Comparison of ENCODE assay signal across 8 cellular contexts in the genomic region with DNA sequence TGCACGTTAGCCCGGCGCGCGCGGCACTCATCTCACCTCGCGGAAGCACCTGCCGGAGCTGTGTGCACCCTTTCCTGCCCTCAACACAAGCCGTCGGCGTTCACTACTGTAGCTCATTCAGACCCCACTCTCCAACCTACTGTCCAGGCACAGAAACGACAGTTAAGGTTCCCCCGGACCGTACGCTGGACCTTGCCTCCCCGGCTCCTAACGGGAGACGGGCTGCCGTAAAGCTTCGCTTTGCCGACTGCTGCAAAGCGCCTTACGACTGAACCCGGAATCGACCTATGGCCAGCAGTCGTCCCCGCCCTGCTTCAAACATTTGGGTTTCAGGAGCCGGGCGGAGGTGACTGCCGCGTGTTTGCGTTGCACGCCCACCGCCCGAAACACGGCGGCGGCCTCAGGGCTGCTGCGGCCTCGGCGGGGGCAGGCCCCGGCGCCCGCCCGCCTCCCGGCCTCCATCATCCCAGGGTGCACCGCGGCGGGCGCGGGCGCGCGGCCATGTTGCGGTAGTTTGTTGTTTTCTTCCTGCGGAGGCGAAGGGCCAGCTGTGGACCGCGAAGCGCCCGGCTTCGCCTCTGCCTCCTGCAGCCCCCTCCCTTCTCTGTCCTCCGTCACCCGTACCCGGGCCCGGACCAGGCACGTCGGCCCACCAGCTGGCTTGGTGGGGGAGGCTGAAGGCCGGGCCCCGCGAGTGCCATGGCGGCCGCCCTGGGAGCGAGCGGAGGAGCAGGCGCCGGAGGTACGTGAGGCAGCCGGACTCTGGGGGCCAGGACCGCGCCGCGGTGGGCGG. TPM values are rescaled to one million over a fixed set of nuclear protein-coding genes. Genes with fewer than 3 reads are reported as not detected.
A peak's percentile ranks its signal among the peaks of the same experiment; 100 is the strongest.
DNase-seq lines count a peak whose midpoint lies in the region; ATAC-seq and TF ChIP-seq lines count a peak whose summit lies in the region.

A gene with protein sequence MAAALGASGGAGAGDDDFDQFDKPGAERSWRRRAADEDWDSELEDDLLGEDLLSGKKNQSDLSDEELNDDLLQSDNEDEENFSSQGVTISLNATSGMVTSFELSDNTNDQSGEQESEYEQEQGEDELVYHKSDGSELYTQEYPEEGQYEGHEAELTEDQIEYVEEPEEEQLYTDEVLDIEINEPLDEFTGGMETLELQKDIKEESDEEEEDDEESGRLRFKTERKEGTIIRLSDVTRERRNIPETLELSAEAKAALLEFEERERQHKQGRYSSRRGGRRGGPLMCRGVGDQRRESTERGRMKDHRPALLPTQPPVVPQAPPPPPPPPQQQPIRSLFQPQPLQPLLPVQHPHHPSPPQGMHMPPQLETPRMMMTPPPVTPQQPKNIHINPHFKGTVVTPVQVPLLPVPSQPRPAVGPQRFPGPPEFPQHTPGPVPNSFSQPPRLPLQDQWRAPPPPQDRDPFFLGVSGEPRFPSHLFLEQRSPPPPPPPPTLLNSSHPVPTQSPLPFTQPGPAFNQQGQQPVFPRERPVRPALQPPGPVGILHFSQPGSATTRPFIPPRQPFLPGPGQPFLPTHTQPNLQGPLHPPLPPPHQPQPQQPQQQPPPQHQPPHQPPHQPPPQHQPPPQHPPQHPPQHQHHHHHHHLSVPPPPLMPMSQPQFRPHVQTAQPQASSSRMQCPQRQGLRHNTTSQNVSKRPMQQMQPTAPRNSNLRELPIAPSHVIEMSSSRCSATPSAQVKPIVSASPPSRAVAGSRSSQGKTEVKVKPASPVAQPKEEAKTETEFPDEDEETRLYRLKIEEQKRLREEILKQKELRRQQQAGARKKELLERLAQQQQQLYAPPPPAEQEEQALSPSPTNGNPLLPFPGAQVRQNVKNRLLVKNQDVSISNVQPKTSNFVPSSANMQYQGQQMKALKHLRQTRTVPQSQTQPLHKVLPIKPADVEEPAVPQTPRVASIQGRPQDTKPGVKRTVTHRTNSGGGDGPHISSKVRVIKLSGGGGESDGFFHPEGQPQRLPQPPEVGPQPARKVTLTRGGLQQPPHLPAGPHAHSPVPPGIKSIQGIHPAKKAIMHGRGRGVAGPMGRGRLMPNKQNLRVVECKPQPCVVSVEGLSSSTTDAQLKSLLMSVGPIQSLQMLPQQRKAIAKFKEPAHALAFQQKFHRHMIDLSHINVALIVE (plus strand): TSS at position 484 of the 793 bp plus-strand sequence. CDS start 216 bp downstream, at position 700.

- intact Hi-C loops in Panc1 (cut with micrococcal nuclease; ENCODE audit: unreplicated experiment), result no loop called here
- intact Hi-C loops in esophagus muscularis mucosa (cut with DNase I), result loop anchor here (10.0 kb wide), 1 partner anchor 1000 kb away; the partner anchor contains the start of gene RNF32

- POLR2A ChIA-PET in Panc1 (lab: Charles Lee), result no interaction called here

- CTCF ChIA-PET in Panc1 (lab: Charles Lee), result no interaction called here

- TF ChIP-seq CTCF in Panc1 (IDR thresholded peaks at IDR 0.05) (no peak), esophagus muscularis mucosa (IDR thresholded peaks at IDR 0.05) (peak in 1 of 3 experiments; percentile 25)

- no peak for TF ChIP-seq RAD21 in Ishikawa (IDR thresholded peaks at IDR 0.05; ENCODE audit: low read depth)

- H3K27me3 Mint-ChIP-seq in activated T-cell treated with anti-CD3 and anti-CD28 coated beads, Interleukin-2, amount 50 U/mL, for 4 hours (ENCODE audit: low read depth), result no peaks in the 10 kb centered on the region

- under 1% methylated on average over 40 of the region's 85 CpGs for WGBS in esophagus muscularis mucosa

- peaks cover 3% of the 10 kb centered on the region for H3K36me3 ChIP-seq in Panc1 (ENCODE audit: control insufficient read depth, insufficient read depth, low read length)
- peaks cover 5 to 12% (median 9%) of the 10 kb centered on the region in 4 donors for H3K36me3 ChIP-seq in esophagus muscularis mucosa
- H3K36me3 ChIP-seq in muscle layer of duodenum (ENCODE audit: control insufficient read depth in 1 of 2, insufficient read depth in 2 of 2, low read length in 2 of 2), result peaks cover 9 to 34% of the 10 kb centered on the region in 2 donors

- TF ChIP-seq EP300 in Ishikawa (IDR thresholded peaks at IDR 0.05; ENCODE audit: borderline replicate concordance) (no peak; the same call in 1 of the 2 replicates), esophagus muscularis mucosa (IDR thresholded peaks at IDR 0.05) (no peak)

- peak; percentile 53 for TF ChIP-seq POLR2A in esophagus muscularis mucosa (IDR thresholded peaks at IDR 0.05; ENCODE audit: low read depth)

- ATAC-seq in GM21619 (IDR thresholded peaks at IDR 0.05; ENCODE audit: unreplicated experiment) (peak; percentile 72), Panc1 (peak; percentile 95)
- peak; percentile 91 to 93 for ATAC-seq in activated T-cell treated with anti-CD3 and anti-CD28 coated beads, Interleukin-2, amount 50 U/mL, for 4 hours

- H3K4me3 ChIP-seq in Panc1 (ENCODE audit: low read depth in 2 of 2, low read length in 2 of 2) (peak within 1 kb of the TSS; percentile 87 to 99), esophagus muscularis mucosa (peak within 1 kb of the TSS; percentile 77 to 99 (median 84)), muscle layer of duodenum (ENCODE audit: low read depth in 1 of 2, low read length in 2 of 2) (peak within 1 kb of the TSS; percentile 93 to 99)

- DNase-seq in DMS53 (lab: John Stamatoyannopoulos, UW) (peak; percentile 93), Panc1 (ENCODE audit: low read depth, low spot score) (peak; percentile 67), esophagus muscularis mucosa (ENCODE audit: extremely low spot score) (peak; percentile 93)
- DNase-seq in activated T-cell treated with anti-CD3 and anti-CD28 coated beads, Interleukin-2, amount 50 U/mL, for 4 hours, result peak; percentile 55
- DNase-seq in stimulated activated CD8-positive, alpha-beta memory T cell treated with anti-CD3 and anti-CD28 coated beads, Interleukin-7, amount 100 ng/mL, for 24 hours (ENCODE audit: low read depth), result peak; percentile 65

- H3K4me1 ChIP-seq in Panc1 (ENCODE audit: control insufficient read depth, insufficient read depth, low read length) (peaks cover 11% of the 10 kb centered on the region; the same call in 1 of the 2 replicates), esophagus muscularis mucosa (peaks cover 20 to 33% (median 28%) of the 10 kb centered on the region in 4 donors), muscle layer of duodenum (ENCODE audit: control insufficient read depth in 1 of 2, insufficient read depth in 2 of 2, low read length in 2 of 2) (peaks cover 0 to 26% of the 10 kb centered on the region in 2 donors)

- H3K4me1 Mint-ChIP-seq in activated T-cell treated with anti-CD3 and anti-CD28 coated beads, Interleukin-2, amount 50 U/mL, for 4 hours (ENCODE audit: low read depth), result peaks cover 37% of the 10 kb centered on the region

- no peaks in the 10 kb centered on the region for H3K27me3 ChIP-seq in Panc1 (ENCODE audit: control insufficient read depth, insufficient read depth, low read length)
- no peaks in the 10 kb centered on the region for H3K27me3 ChIP-seq in esophagus muscularis mucosa
- H3K27me3 ChIP-seq in muscle layer of duodenum (ENCODE audit: low read depth, low read length), result no peaks in the 10 kb centered on the region

- BruUV-seq in Panc1 (replicated peaks; lab: Mats Ljungman, UMichigan), result no TSS peak

- peaks cover 21% of the 10 kb centered on the region for H3K9me3 ChIP-seq in Panc1 (ENCODE audit: control insufficient read depth, insufficient read depth, low read depth, low read length)
- peaks cover 0 to 13% (median 11%) of the 10 kb centered on the region in 4 donors for H3K9me3 ChIP-seq in esophagus muscularis mucosa
- H3K9me3 ChIP-seq in muscle layer of duodenum (ENCODE audit: control insufficient read depth in 1 of 2, low read length in 2 of 2), result peaks cover 4 to 6% of the 10 kb centered on the region in 2 donors

- peaks cover 63% of the 10 kb centered on the region for H3K36me3 Mint-ChIP-seq in activated T-cell treated with anti-CD3 and anti-CD28 coated beads, Interleukin-2, amount 50 U/mL, for 4 hours (ENCODE audit: insufficient read depth)

- H3K27ac ChIP-seq in Panc1 (ENCODE audit: low read length), result peak within 1 kb of the TSS; percentile 96
- peak within 1 kb of the TSS; percentile 90 to 95 (median 90) for H3K27ac ChIP-seq in esophagus muscularis mucosa (replicated peaks in 1 of 4)
- peak within 1 kb of the TSS; percentile 94 for H3K27ac ChIP-seq in muscle layer of duodenum (ENCODE audit: low read length)

- peak within 1 kb of the TSS; percentile 96 for H3K4me3 Mint-ChIP-seq in activated T-cell treated with anti-CD3 and anti-CD28 coated beads, Interleukin-2, amount 50 U/mL, for 4 hours

- peaks cover 11% of the 10 kb centered on the region for H3K9me3 Mint-ChIP-seq in activated T-cell treated with anti-CD3 and anti-CD28 coated beads, Interleukin-2, amount 50 U/mL, for 4 hours

- in situ Hi-C loops in Panc1 (cut with HindIII; ENCODE audit: low pct_unique_long_range_greater_than_20kb, low sequenced_read_pairs), result loop anchor here (5.0 kb wide), 1 partner anchor 62 kb away; no protein-coding TSS in a partner anchor

TF ChIP-seq in Ishikawa, 13 proteins besides CTCF, POLR2A, EP300 and RAD21 (continues in another document):
- TF ChIP-seq YY1 (IDR thresholded peaks at IDR 0.05; ENCODE audit: low read depth), result peak; percentile 93
- TF ChIP-seq NFIC (IDR thresholded peaks at IDR 0.05), result no peak
- TF ChIP-seq TAF1 (IDR thresholded peaks at IDR 0.05; ENCODE audit: low read depth), result peak; percentile 68; the same call in 1 of the 2 replicates
- no peak for TF ChIP-seq CEBPB (IDR thresholded peaks at IDR 0.05)
- no peak for TF ChIP-seq ZBTB7A (IDR thresholded peaks at IDR 0.05; ENCODE audit: low read depth)
- no peak for TF ChIP-seq FOXM1 (IDR thresholded peaks at IDR 0.05; ENCODE audit: borderline replicate concordance, low read depth)
- no peak for TF ChIP-seq TEAD4 (IDR thresholded peaks at IDR 0.05)
- TF ChIP-seq CREB1 (IDR thresholded peaks at IDR 0.05; ENCODE audit: low read depth), result no peak
- TF ChIP-seq TCF12 (IDR thresholded peaks at IDR 0.05; ENCODE audit: low read depth), result no peak
- no peak for TF ChIP-seq EGR1 (IDR thresholded peaks at IDR 0.05)
- no peak for TF ChIP-seq USF1 (IDR thresholded peaks at IDR 0.05)

RNA-seq across cellular contexts. Expression of the gene that starts here (rescaled TPM):
- total RNA-seq in Panc1 (2021; ENCODE audit: unreplicated experiment) (61.1 TPM), esophagus muscularis mucosa (10 to 100 TPM; 27.0 to 34.5 (median 32.6) TPM)
- polyA plus RNA-seq in Panc1 (2012; ENCODE audit: insufficient read length), result 46.3 TPM
- total RNA-seq in activated T-cell treated with anti-CD3 and anti-CD28 coated beads, Interleukin-2, amount 50 U/mL, for 4 hours, result 10 to 100 TPM; 63.3 to 70.5 (median 66.4) TPM

Comparison
In these comparisons a context has a peak if more than half of its experiments do, and no peak if none do; other contexts are left out.
1. Peak in every context shown above with its lines: DNase-seq, ATAC-seq, H3K4me3 ChIP-seq and H3K27ac ChIP-seq.